9 cellular contexts compared by ENCODE assay signal in genomic region chr9:27460225-27461023, GRCh38.
DNase-seq lines count a peak whose midpoint lies in the region; ATAC-seq and TF ChIP-seq lines count a peak whose summit lies in the region.
"Had no signal": no experiment of that assay in that cellular context is flagged by ENCODE, and none has a peak within 500 bp of the region (broad histone marks: within the 10 kb centered on the region; RNA-seq: fewer than 3 reads in every experiment).

No MANE protein-coding gene starts in this region.

- POLR2A ChIA-PET in activated CD4-positive, alpha-beta T cell treated with anti-CD3 and anti-CD28 coated beads for 36 hours (lab: Charles Lee) = no interaction called here
- POLR2A ChIA-PET in RWPE1 (lab: Yijun Ruan, JAX; ENCODE audit: low non-redundant PET) = interaction anchor here (0.6 kb wide), 1 partner anchor 29 kb away, joined by 3 read pairs; no protein-coding TSS in a partner anchor

- no peaks in the 10 kb centered on the region for H3K27me3 Mint-ChIP-seq in activated CD4-positive, alpha-beta T cell treated with anti-CD3 and anti-CD28 coated beads for 36 hours

- H3K27ac Mint-ChIP-seq in activated CD4-positive, alpha-beta T cell treated with anti-CD3 and anti-CD28 coated beads for 36 hours = no peak overlapping the region

- no peaks in the 10 kb centered on the region for H3K9me3 Mint-ChIP-seq in activated CD4-positive, alpha-beta T cell treated with anti-CD3 and anti-CD28 coated beads for 36 hours (ENCODE audit: low read depth)

- H3K27me3 ChIP-seq in right lobe of liver = no peaks in the 10 kb centered on the region
- H3K27me3 ChIP-seq: gastrocnemius medialis had no signal

- H3K27ac ChIP-seq in RWPE1 (no peak overlapping the region; the same call in 1 of the 2 replicates), right lobe of liver (no peak overlapping the region)
- H3K27ac ChIP-seq: gastrocnemius medialis had no signal

- peaks cover 10% of the 10 kb centered on the region for H3K4me1 Mint-ChIP-seq in activated CD4-positive, alpha-beta T cell treated with anti-CD3 and anti-CD28 coated beads for 36 hours

- no peaks in the 10 kb centered on the region for H3K4me1 ChIP-seq in right lobe of liver

- no peak overlapping the region for H3K4me3 Mint-ChIP-seq in activated CD4-positive, alpha-beta T cell treated with anti-CD3 and anti-CD28 coated beads for 36 hours

- TF ChIP-seq CTCF in RWPE1 (conservative IDR thresholded peaks at IDR 0.05; ENCODE audit: low read depth) (no peak), right lobe of liver (IDR thresholded peaks at IDR 0.05) (no peak)

- intact Hi-C loops in activated CD4-positive, alpha-beta T cell treated with anti-CD3 and anti-CD28 coated beads for 36 hours (cut with DNase I, micrococcal nuclease) = no loop called here
- intact Hi-C loops in right lobe of liver (cut with DNase I) = no loop called here

- no peaks in the 10 kb centered on the region for H3K36me3 Mint-ChIP-seq in activated CD4-positive, alpha-beta T cell treated with anti-CD3 and anti-CD28 coated beads for 36 hours (ENCODE audit: low read depth)

- H3K9me3 ChIP-seq in right lobe of liver = no peaks in the 10 kb centered on the region
- H3K9me3 ChIP-seq: gastrocnemius medialis had no signal

- WGBS in right lobe of liver (ENCODE audit: insufficient coverage, low coverage, low lambda C conversion rate, missing lambda C conversion rate) = 48% methylated on average over 5 of the region's 5 CpGs

- peak; percentile 8 for DNase-seq in activated CD4-positive, alpha-beta T cell treated with anti-CD3 and anti-CD28 coated beads for 36 hours
- no peak for DNase-seq in activated CD4-positive, alpha-beta T cell treated with anti-CD3 and anti-CD28 coated beads for 48 hours
- DNase-seq in RWPE1 (ENCODE audit: low spot score) (peak; percentile 84), right lobe of liver (no peak), NCI-H2107 treated with DMSO at 0.1 percent for 48 hours (lab: John Stamatoyannopoulos, UW; ENCODE audit: unreplicated experiment) (no peak), 8988T (no peak)
- DNase-seq in activated effector memory CD4-positive, alpha-beta T cell treated with Interleukin-2 at 50 U/mL for 16 hours = no peak
- DNase-seq: gastrocnemius medialis had no signal

- TF ChIP-seq POLR2A in right lobe of liver (IDR thresholded peaks at IDR 0.05) = no peak

- H3K36me3 ChIP-seq in right lobe of liver = no peaks in the 10 kb centered on the region
- H3K36me3 ChIP-seq: gastrocnemius medialis had no signal

- CTCF ChIA-PET in activated CD4-positive, alpha-beta T cell treated with anti-CD3 and anti-CD28 coated beads for 36 hours (lab: Charles Lee) = interaction anchor here (1.1 kb wide), 1 partner anchor 12 kb away, joined by 4 read pairs; no protein-coding TSS in a partner anchor
- CTCF ChIA-PET in RWPE1 (lab: Yijun Ruan, JAX) = interaction anchor here (1.2 kb wide), 1 partner anchor 13 kb away, joined by 3 read pairs; no protein-coding TSS in a partner anchor

- no peak overlapping the region for H3K4me3 ChIP-seq in right lobe of liver
- H3K4me3 ChIP-seq: gastrocnemius medialis had no signal

- ATAC-seq in activated CD4-positive, alpha-beta T cell treated with anti-CD3 and anti-CD28 coated beads for 36 hours = peak; percentile 47
- peak; percentile 90 for ATAC-seq in HG02981 (IDR thresholded peaks at IDR 0.05; ENCODE audit: unreplicated experiment)
- peak; percentile 36 to 70 (median 64) for ATAC-seq in right lobe of liver

Comparison
In these comparisons a context has a peak if more than half of its experiments do, and no peak if none do; other contexts are left out.
1. DNase-seq: peak in activated CD4-positive, alpha-beta T cell treated with anti-CD3 and anti-CD28 coated beads for 36 hours (single experiment) and RWPE1 (single experiment); none in activated CD4-positive, alpha-beta T cell treated with anti-CD3 and anti-CD28 coated beads for 48 hours (single experiment), right lobe of liver (0 of 3), activated effector memory CD4-positive, alpha-beta T cell treated with Interleukin-2 at 50 U/mL for 16 hours (single experiment), NCI-H2107 treated with DMSO at 0.1 percent for 48 hours (single experiment) and 8988T (single experiment).
2. Peak in every context shown above with its lines, with median percentiles within 50 percentile points of each other: ATAC-seq.